In the genomic region with DNA sequence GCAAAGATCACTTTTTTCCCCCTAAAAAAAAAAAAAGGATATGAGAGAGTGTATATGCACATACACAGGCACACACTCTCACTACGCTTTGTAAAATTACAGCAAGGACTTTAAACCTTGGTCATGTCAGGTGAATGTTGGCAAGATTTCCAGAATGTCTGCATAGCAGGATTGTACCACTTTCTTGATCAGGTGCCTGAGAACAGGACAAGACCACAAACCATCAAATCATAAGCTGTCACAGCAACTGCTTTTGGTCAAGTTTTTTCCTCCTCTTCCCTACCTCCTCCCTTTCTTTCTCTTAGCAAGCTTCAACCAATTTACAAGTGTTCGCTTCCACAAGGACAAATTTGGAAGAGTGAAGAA, we compare ENCODE assay signal across 21 cellular contexts. TPM values are rescaled to one million over a fixed set of nuclear protein-coding genes. Genes with fewer than 3 reads are reported as not detected.
DNase-seq lines count a peak whose midpoint lies in the region; ATAC-seq and TF ChIP-seq lines count a peak whose summit lies in the region.
"Had no signal": no experiment of that assay in that cellular context is flagged by ENCODE, and none has a peak within 500 bp of the region (broad histone marks: within the 10 kb centered on the region; RNA-seq: fewer than 3 reads in every experiment).

No MANE protein-coding gene starts in this region.

- H2AFZ ChIP-seq in parathyroid adenoma = no peak overlapping the region
- H2AFZ ChIP-seq: GM23248 had no signal

- no peaks in the 10 kb centered on the region for H3K36me3 ChIP-seq in heart right ventricle
- H3K36me3 ChIP-seq in parathyroid adenoma (ENCODE audit: control insufficient read depth, insufficient read depth, low read length) = no peaks in the 10 kb centered on the region
- H3K36me3 ChIP-seq: BE2C had no signal

- peaks cover 13% of the 10 kb centered on the region for H3K79me2 ChIP-seq in parathyroid adenoma

- ATAC-seq in heart right ventricle (no peak), left ventricle myocardium superior (no peak), left lobe of liver (peak; percentile 62), HG02973 (IDR thresholded peaks at IDR 0.05; ENCODE audit: unreplicated experiment) (no peak)
- ATAC-seq: HCT116 had no signal

- intact Hi-C loops in heart right ventricle (cut with DNase I) = loop anchor here in 1 of 10 donors (10.0 kb wide), 1 partner anchor 370 kb away; no protein-coding TSS in a partner anchor
- intact Hi-C loops in left ventricle myocardium superior (cut with micrococcal nuclease) = no loop called here

- DNase-seq in heart right ventricle (no peak), left ventricle myocardium superior (no peak), left lobe of liver (ENCODE audit: low spot score) (no peak), NCI-H526 treated with DMSO at 0.1 percent for 48 hours (lab: John Stamatoyannopoulos, UW) (no peak), iPS-NIHi11 (ENCODE audit: low spot score) (no peak)
- DNase-seq: BE2C; CD4-positive, CD25-positive, alpha-beta regulatory T cell; COR-L47; GM23248; KG1; NCI-H1417; NCI-H187; NCI-H2107; NCI-H2227 treated with DMSO at 0.1 percent for 48 hours; NCI-H510A treated with DMSO at 0.1 percent for 48 hours; NCI-H82; OCI-M1; SIG-M5 had no signal

- H3K4me2 ChIP-seq in parathyroid adenoma (ENCODE audit: low read length) = peak overlapping the region; percentile 16

- H3K4me3 ChIP-seq in heart right ventricle (no peak overlapping the region), parathyroid adenoma (ENCODE audit: low read depth, low read length) (no peak overlapping the region)
- H3K4me3 ChIP-seq: GM23248 had no signal

- no peak overlapping the region for H3K9ac ChIP-seq in parathyroid adenoma
- H3K9ac ChIP-seq: GM23248 had no signal

- H3K9me3 ChIP-seq in heart right ventricle (no peaks in the 10 kb centered on the region), parathyroid adenoma (ENCODE audit: control insufficient read depth, low read length) (no peaks in the 10 kb centered on the region)
- H3K9me3 ChIP-seq: BE2C had no signal

- H3K27me3 ChIP-seq in heart right ventricle = no peaks in the 10 kb centered on the region
- H3K27me3 ChIP-seq in parathyroid adenoma (ENCODE audit: control insufficient read depth, insufficient read depth, low read length) = no peaks in the 10 kb centered on the region
- H3K27me3 ChIP-seq: BE2C had no signal

- H3K4me1 ChIP-seq in heart right ventricle (peaks cover 0 to 97% (median 34%) of the 10 kb centered on the region in 9 donors), parathyroid adenoma (peaks cover 25% of the 10 kb centered on the region)

- WGBS in heart right ventricle, 2 donors = 52 to 73% methylated on average over 2 of the region's 2 CpGs

- H3K27ac ChIP-seq in heart right ventricle = peak overlapping the region; percentile 5 to 84 (median 75)
- H3K27ac ChIP-seq in parathyroid adenoma = no peak overlapping the region
- H3K27ac ChIP-seq: GM23248 had no signal

- no peak for TF ChIP-seq CTCF in heart right ventricle (IDR thresholded peaks at IDR 0.05)
- TF ChIP-seq CTCF in parathyroid adenoma (IDR thresholded peaks at IDR 0.05) = no peak

RNA-seq across cellular contexts. Expression of a gene that starts 15.3 kb away (rescaled TPM):
- total RNA-seq in heart right ventricle (100 to 1,000 TPM in 7 of 10 donors, 10 to 100 TPM in 3; 66.3 to 200 (median 106) TPM), left ventricle myocardium superior (97.2 TPM), left lobe of liver (29.6 TPM)
- polyA plus RNA-seq in heart right ventricle = 10 to 100 TPM; 11.8 to 27.7 TPM
- total RNA-seq: CD4-positive, CD25-positive, alpha-beta regulatory T cell; GM23248 had no signal
- polyA plus RNA-seq: CD4-positive, CD25-positive, alpha-beta regulatory T cell; GM23248 had no signal
